ENCODE assay signal across 17 cellular contexts in the genomic region with DNA sequence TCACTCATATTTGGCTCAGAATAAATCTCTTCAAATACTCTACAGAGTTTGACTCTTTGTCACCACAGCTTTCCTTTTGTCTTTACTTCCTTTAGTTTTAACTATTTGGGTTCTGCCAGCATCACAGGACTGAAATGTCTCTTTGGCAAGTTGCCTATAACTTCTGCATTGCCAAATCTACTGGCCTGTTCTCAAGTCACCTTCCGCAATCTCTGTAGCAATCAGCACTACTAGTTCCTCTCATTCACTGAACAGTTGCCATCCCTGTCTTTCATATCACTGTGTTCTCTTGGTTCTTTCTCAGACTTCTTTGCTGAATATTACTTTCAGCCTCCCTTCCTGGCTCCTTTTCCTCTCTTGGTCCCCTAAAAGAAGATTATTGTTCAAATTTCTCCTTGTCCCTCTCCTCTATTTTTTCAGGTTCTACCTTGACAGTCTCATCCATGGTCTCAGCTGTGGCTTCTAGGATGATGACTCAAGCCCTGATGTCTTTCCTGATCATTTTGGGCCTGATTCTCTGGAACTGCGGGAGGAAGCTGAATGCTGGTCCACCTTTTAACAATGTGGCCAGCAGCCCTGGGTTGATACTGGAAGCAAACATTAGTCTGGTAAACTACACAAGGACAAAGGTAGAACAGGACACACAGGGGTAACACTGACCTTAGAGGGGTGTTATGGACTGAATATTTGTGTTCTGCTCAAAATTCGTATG. TPM values are rescaled to one million over a fixed set of nuclear protein-coding genes. Genes with fewer than 3 reads are reported as not detected.
DNase-seq lines count a peak whose midpoint lies in the region; ATAC-seq, FAIRE-seq and TF ChIP-seq lines count a peak whose summit lies in the region.
"Had no signal": no experiment of that assay in that cellular context is flagged by ENCODE, and none has a peak within 500 bp of the region (broad histone marks: within the 10 kb centered on the region; RNA-seq: fewer than 3 reads in every experiment).

No MANE protein-coding gene starts in this region.

- H3K79me2 ChIP-seq in endothelial cell of umbilical vein (ENCODE audit: control insufficient read depth, insufficient read depth, low read length), result no peaks in the 10 kb centered on the region

- no peak for FAIRE-seq in endothelial cell of umbilical vein (lab: Jason Lieb, UNC)
- FAIRE-seq: GM12878 had no signal

- H3K27ac Mint-ChIP-seq in Calu3 (ENCODE audit: unreplicated experiment) (peak overlapping the region; percentile 10), chondrocyte (ENCODE audit: unreplicated experiment) (no peak overlapping the region)
- H3K27ac Mint-ChIP-seq: CD4-positive, CD25-positive, alpha-beta regulatory T cell; naive thymus-derived CD8-positive, alpha-beta T cell had no signal

- H3K36me3 ChIP-seq in endothelial cell of umbilical vein (ENCODE audit: control insufficient read depth in 2 of 2, extremely low read depth in 1 of 2, insufficient read depth in 2 of 2, low read length in 2 of 2), result no peaks in the 10 kb centered on the region
- no peaks in the 10 kb centered on the region for H3K36me3 ChIP-seq in psoas muscle (ENCODE audit: insufficient read depth in 1 of 2, low read depth in 1 of 2)
- H3K36me3 ChIP-seq: prostate gland, tibial artery had no signal

- H3K9me3 Mint-ChIP-seq in Calu3 (ENCODE audit: low read depth, unreplicated experiment), result no peaks in the 10 kb centered on the region
- no peaks in the 10 kb centered on the region for H3K9me3 Mint-ChIP-seq in chondrocyte (ENCODE audit: low read depth)
- H3K9me3 Mint-ChIP-seq: naive thymus-derived CD8-positive, alpha-beta T cell had no signal

- no peaks in the 10 kb centered on the region for H3K36me3 Mint-ChIP-seq in Calu3 (ENCODE audit: insufficient read depth, unreplicated experiment)
- no peaks in the 10 kb centered on the region for H3K36me3 Mint-ChIP-seq in chondrocyte (ENCODE audit: low read depth)
- H3K36me3 Mint-ChIP-seq: CD4-positive, CD25-positive, alpha-beta regulatory T cell; naive thymus-derived CD8-positive, alpha-beta T cell had no signal

- no peak overlapping the region for H2AFZ ChIP-seq in endothelial cell of umbilical vein (ENCODE audit: low read depth, low read length)

- DNase-seq in Calu3, result no peak
- DNase-seq in NCI-H226, result peak; percentile 28
- DNase-seq in endothelial cell of umbilical vein (ENCODE audit: low read depth, low spot score), result no peak
- DNase-seq in psoas muscle, result no peak
- no peak for DNase-seq in NCI-H82 (lab: John Stamatoyannopoulos, UW)
- DNase-seq in chondrocyte (ENCODE audit: low spot score), result no peak
- DNase-seq: activated effector memory CD4-positive, alpha-beta T cell treated with Interleukin-2 at 50 U/mL for 16 hours; CD4-positive, CD25-positive, alpha-beta regulatory T cell; effector CD8-positive, alpha-beta T cell; naive thymus-derived CD8-positive, alpha-beta T cell; NCI-H1105; stimulated activated CD4-positive, alpha-beta T cell treated with anti-CD3 and anti-CD28 coated beads, Interleukin-1b, Interleukin-23, amount 100 ng/mL, for 48 hours; tibial artery had no signal

- no peak overlapping the region for H3K9ac ChIP-seq in endothelial cell of umbilical vein (replicated peaks; ENCODE audit: extremely low read depth, insufficient read depth, low read length)

- H3K27me3 Mint-ChIP-seq in Calu3 (ENCODE audit: unreplicated experiment) (no peaks in the 10 kb centered on the region), chondrocyte (ENCODE audit: low read depth) (no peaks in the 10 kb centered on the region)

- ATAC-seq in psoas muscle, result peak in 3 of 4 donors; percentile 69 to 73 (median 71)
- no peak for ATAC-seq in HG02885 (IDR thresholded peaks at IDR 0.05; ENCODE audit: poor library complexity, unreplicated experiment)
- ATAC-seq: GM12878; naive thymus-derived CD8-positive, alpha-beta T cell had no signal

- dilution Hi-C loops in endothelial cell of umbilical vein (cut with MboI; ENCODE audit: extremely low pct_ligation_motif_present, low sequenced_read_pairs), result no loop called here

- POLR2A ChIA-PET in endothelial cell of umbilical vein (lab: Charles Lee), result no interaction called here

- TF ChIP-seq POLR2A in endothelial cell of umbilical vein (IDR thresholded peaks at IDR 0.05; ENCODE audit: low read depth, low read length), result no peak

- H3K27ac ChIP-seq in endothelial cell of umbilical vein (ENCODE audit: insufficient read depth, low read depth, low read length) (no peak overlapping the region), psoas muscle (peak overlapping the region; percentile 83)
- H3K27ac ChIP-seq: RWPE1 had no signal

- H3K4me3 Mint-ChIP-seq in Calu3 (ENCODE audit: low read depth, unreplicated experiment) (no peak overlapping the region), chondrocyte (ENCODE audit: unreplicated experiment) (no peak overlapping the region)
- H3K4me3 Mint-ChIP-seq: CD4-positive, CD25-positive, alpha-beta regulatory T cell; naive thymus-derived CD8-positive, alpha-beta T cell had no signal

- no peaks in the 10 kb centered on the region for H3K9me1 ChIP-seq in endothelial cell of umbilical vein (replicated peaks; ENCODE audit: control insufficient read depth, extremely low read depth, insufficient read depth, low read length)

- intact Hi-C loops in Calu3 (cut with micrococcal nuclease; ENCODE audit: unreplicated experiment) (no loop called here), endothelial cell of umbilical vein (cut with micrococcal nuclease) (loop anchor here (1.0 kb wide), 1 partner anchor 43 kb away; no protein-coding TSS in a partner anchor), psoas muscle (cut with DNase I) (loop anchor here in 1 of 2 donors (5.0 kb wide), 1 partner anchor 62 kb away; no protein-coding TSS in a partner anchor)

- H3K4me3 ChIP-seq in endothelial cell of umbilical vein (replicated peaks in 1 of 3; ENCODE audit: insufficient read depth in 1 of 3, low read depth in 1 of 3, low read length in 3 of 3), result no peak overlapping the region
- H3K4me3 ChIP-seq in psoas muscle, result no peak overlapping the region
- H3K4me3 ChIP-seq: GM12878, prostate gland, tibial artery had no signal

- H3K4me1 ChIP-seq in endothelial cell of umbilical vein (ENCODE audit: control insufficient read depth, extremely low read depth, insufficient read depth, low read length), result peaks cover 56% of the 10 kb centered on the region
- peaks cover 31% of the 10 kb centered on the region for H3K4me1 ChIP-seq in psoas muscle
- H3K4me1 ChIP-seq: prostate gland had no signal

- peak overlapping the region; percentile 42 for H3K4me2 ChIP-seq in endothelial cell of umbilical vein (ENCODE audit: insufficient read depth, low read length)

- H3K9me3 ChIP-seq in endothelial cell of umbilical vein (replicated peaks; ENCODE audit: control insufficient read depth, insufficient read depth, low read length), result no peaks in the 10 kb centered on the region
- no peaks in the 10 kb centered on the region for H3K9me3 ChIP-seq in psoas muscle
- H3K9me3 ChIP-seq: prostate gland, tibial artery had no signal

- CTCF ChIA-PET in Calu3 (lab: Charles Lee) (interaction anchor here (0.8 to 1.4 kb wide), 2 partner anchors 14 to 48 kb away, joined by 3 to 6 read pairs; no protein-coding TSS in a partner anchor), endothelial cell of umbilical vein (lab: Charles Lee) (interaction anchor here (1.0 to 3.0 kb wide), 3 partner anchors 41 to 209 kb away, joined by 3 to 21 read pairs (median 16); no protein-coding TSS in a partner anchor)

- peaks cover 67% of the 10 kb centered on the region for H3K4me1 Mint-ChIP-seq in Calu3 (ENCODE audit: low read depth, unreplicated experiment)
- H3K4me1 Mint-ChIP-seq in chondrocyte (ENCODE audit: low read depth), result peaks cover 31% of the 10 kb centered on the region
- H3K4me1 Mint-ChIP-seq: CD4-positive, CD25-positive, alpha-beta regulatory T cell had no signal

- H4K20me1 ChIP-seq in endothelial cell of umbilical vein (replicated peaks; ENCODE audit: control insufficient read depth, extremely low read depth, insufficient read depth, low read length), result no peaks in the 10 kb centered on the region

- H3K27me3 ChIP-seq in endothelial cell of umbilical vein (ENCODE audit: control insufficient read depth in 2 of 2, insufficient read depth in 2 of 2, low read length in 2 of 2) (no peaks in the 10 kb centered on the region), psoas muscle (ENCODE audit: insufficient read depth in 3 of 3, low read length in 2 of 3) (no peaks in the 10 kb centered on the region)
- H3K27me3 ChIP-seq: tibial artery had no signal

- no TSS peak for BruUV-seq in Calu3 (replicated peaks; lab: Mats Ljungman, UMichigan)
- no TSS peak for BruUV-seq in endothelial cell of umbilical vein (replicated peaks; lab: Mats Ljungman, UMichigan)

- no peak for TF ChIP-seq CTCF in Calu3 (IDR thresholded peaks at IDR 0.05; ENCODE audit: unreplicated experiment)
- TF ChIP-seq CTCF in endothelial cell of umbilical vein (IDR thresholded peaks at IDR 0.05; ENCODE audit: extremely low read depth in 1 of 2, insufficient read depth in 1 of 2, low read depth in 1 of 2, low read length in 2 of 2), result no peak
- TF ChIP-seq CTCF in psoas muscle (IDR thresholded peaks at IDR 0.05), result no peak
- no peak for TF ChIP-seq CTCF in chondrocyte (IDR thresholded peaks at IDR 0.05)

- 75 to 80% (median 79%) methylated on average over 3 of the region's 3 CpGs for WGBS in psoas muscle, 3 donors

TF ChIP-seq in endothelial cell of umbilical vein, 7 proteins besides CTCF, POLR2A, EP300 and RAD21:
- TF ChIP-seq GATA2 (IDR thresholded peaks at IDR 0.05; ENCODE audit: insufficient read depth, insufficient read length, low read depth, low read length) (peak; percentile 46), POLR2AphosphoS5 (IDR thresholded peaks at IDR 0.05; ENCODE audit: insufficient read depth, low read depth, low read length) (no peak)

RNA-seq across cellular contexts. Expression of gene LIFR, which starts 44.0 kb away (rescaled TPM):
- total RNA-seq in Calu3 (2022) (7.6 and 7.9 TPM in 2 replicates), endothelial cell of umbilical vein (34.9 and 36.4 TPM in 2 replicates), psoas muscle (10 to 100 TPM; 28.9 to 74.5 (median 57.1) TPM), chondrocyte (5.9 to 7.5 TPM (median 6.6 TPM) in 3 replicates)
- polyA plus RNA-seq in endothelial cell of umbilical vein (3.6 and 4.1 TPM in 2 replicates), psoas muscle (10 to 100 TPM; 10.1 to 27.4 (median 10.4) TPM)
- polyA plus RNA-seq in endothelial cell of umbilical vein (2011; cell fraction: cytosol; rRNA removed), result 2.8 and 3.2 TPM in 2 replicates
- polyA plus RNA-seq in endothelial cell of umbilical vein (2011; cell fraction: nucleus; rRNA removed), result 12.1 and 14.6 TPM in 2 replicates
- polyA plus RNA-seq in endothelial cell of umbilical vein (2012), result 2.2 and 4.5 TPM in 2 replicates
- 27.2 and 27.5 TPM in 2 replicates for polyA minus RNA-seq in endothelial cell of umbilical vein
- polyA minus RNA-seq in endothelial cell of umbilical vein (2011; cell fraction: cytosol; rRNA and poly(A)+ RNA removed), result 54.1 TPM
- 26.8 and 34.6 TPM in 2 replicates for polyA minus RNA-seq in endothelial cell of umbilical vein (2011; cell fraction: nucleus; rRNA and poly(A)+ RNA removed)
- total RNA-seq: CD4-positive, CD25-positive, alpha-beta regulatory T cell; naive thymus-derived CD8-positive, alpha-beta T cell had no signal
- polyA plus RNA-seq: CD4-positive, CD25-positive, alpha-beta regulatory T cell; GM12878; naive thymus-derived CD8-positive, alpha-beta T cell had no signal
